In genomic region chr14:64503184-64503433, GRCh38 we compare ENCODE assay signal across 8 cellular contexts. TPM values are rescaled to one million over a fixed set of nuclear protein-coding genes. Genes with fewer than 3 reads are reported as not detected.
DNase-seq lines count a peak whose midpoint lies in the region; ATAC-seq and TF ChIP-seq lines count a peak whose summit lies in the region.

No MANE protein-coding gene starts in this region.

- H3K4me1 ChIP-seq in Caco-2 (peaks cover 25% of the 10 kb centered on the region), mononuclear cell (ENCODE audit: insufficient read depth, low read length) (peaks cover 62% of the 10 kb centered on the region)

- H3K27me3 Mint-ChIP-seq in Caco-2 (ENCODE audit: insufficient read depth, unreplicated experiment) = no peaks in the 10 kb centered on the region

- no peaks in the 10 kb centered on the region for H3K27me3 ChIP-seq in Caco-2 (replicated peaks; ENCODE audit: control insufficient read depth, insufficient read depth, low read length)
- no peaks in the 10 kb centered on the region for H3K27me3 ChIP-seq in mononuclear cell (ENCODE audit: insufficient read depth, low read length)

- CTCF ChIA-PET in Caco-2 (lab: Charles Lee) = interaction anchor here (0.6 kb wide), 1 partner anchor 467 kb away, joined by 4 read pairs; no protein-coding TSS in a partner anchor

- peak overlapping the region; percentile 97 for H3K4me3 ChIP-seq in Caco-2 (ENCODE audit: low read depth, low read length)
- peak overlapping the region; percentile 87 to 88 for H3K4me3 ChIP-seq in cardiac fibroblast (replicated peaks in 1 of 2; ENCODE audit: low read depth in 2 of 2, low read length in 2 of 2)
- peak overlapping the region; percentile 86 for H3K4me3 ChIP-seq in mononuclear cell (ENCODE audit: low read length)

- POLR2A ChIA-PET in Caco-2 (lab: Charles Lee) = interaction anchor here (0.6 to 1.0 kb wide), 3 partner anchors 40 to 115 kb away, joined by 4 to 10 read pairs (median 4); no protein-coding TSS in a partner anchor

- peak overlapping the region; percentile 78 for H3K4me3 Mint-ChIP-seq in Caco-2 (ENCODE audit: unreplicated experiment)

- TF ChIP-seq CTCF in Caco-2 (IDR thresholded peaks at IDR 0.05; ENCODE audit: insufficient read depth in 1 of 2, low read depth in 1 of 2, low read length in 1 of 2, severe bottlenecking in 1 of 2, unreplicated experiment in 1 of 2) (no peak), cardiac fibroblast (IDR thresholded peaks at IDR 0.05; ENCODE audit: low read depth, low read length) (no peak)

- H3K36me3 ChIP-seq in Caco-2 (ENCODE audit: control insufficient read depth, insufficient read depth, low read length) = no peaks in the 10 kb centered on the region

- ATAC-seq in HG03439 (IDR thresholded peaks at IDR 0.05; ENCODE audit: unreplicated experiment) (peak; percentile 4), GM18858 (IDR thresholded peaks at IDR 0.05; ENCODE audit: unreplicated experiment) (no peak)

- peak overlapping the region; percentile 81 for H3K27ac Mint-ChIP-seq in Caco-2 (ENCODE audit: unreplicated experiment)

- in situ Hi-C loops in G401 (cut with HindIII; ENCODE audit: low sequenced_read_pairs) (no loop called here), KBM-7 (cut with MboI; ENCODE audit: low pct_unique_long_range_greater_than_20kb, low sequenced_read_pairs) (no loop called here)

- H3K36me3 Mint-ChIP-seq in Caco-2 (ENCODE audit: insufficient read depth, unreplicated experiment) = peaks cover 43% of the 10 kb centered on the region

- peaks cover 12% of the 10 kb centered on the region for H3K4me1 Mint-ChIP-seq in Caco-2 (ENCODE audit: low read depth, unreplicated experiment)

- DNase-seq in Caco-2 (no peak), cardiac fibroblast (ENCODE audit: low read depth in 2 of 2) (peak in 1 of 2 donors; percentile 31), G401 (ENCODE audit: low spot score) (no peak), KBM-7 (no peak)
- no peak for DNase-seq in activated effector memory CD4-positive, alpha-beta T cell treated with Interleukin-2 at 50 U/mL for 16 hours

- no peaks in the 10 kb centered on the region for H3K9me3 Mint-ChIP-seq in Caco-2 (ENCODE audit: unreplicated experiment)

- no TSS peak for BruUV-seq in Caco-2 (replicated peaks; lab: Mats Ljungman, UMichigan)

- no peaks in the 10 kb centered on the region for H3K9me3 ChIP-seq in Caco-2
- no peaks in the 10 kb centered on the region for H3K9me3 ChIP-seq in mononuclear cell (ENCODE audit: low read depth, low read length)

- intact Hi-C loops in Caco-2 (cut with micrococcal nuclease; ENCODE audit: unreplicated experiment) = loop anchor here (1.0 to 10.0 kb wide), 4 partner anchors 38 to 392 kb away; partner anchors contain the start of genes AKAP5 and MTHFD1

RNA-seq across cellular contexts. Expression of gene ZBTB25, which starts 0.5 kb away (rescaled TPM):
- total RNA-seq in Caco-2 (2022) (8.8 and 10.0 TPM in 2 replicates), mononuclear cell (30.3 TPM)
- 1.2 and 3.1 TPM in 2 replicates for total RNA-seq in G401 (2014; rRNA removed; shearing (Covaris generic))

RNA-seq across cellular contexts. Expression of gene ZBTB1, which starts 1.5 kb away (rescaled TPM):
- 34.3 TPM in 2 replicates for total RNA-seq in Caco-2 (2022)
- total RNA-seq in mononuclear cell = 198 TPM
- total RNA-seq in G401 (2014; rRNA removed; shearing (Covaris generic)) = 31.6 and 38.0 TPM in 2 replicates

RNA-seq across cellular contexts. Expression of gene HSPA2, which starts 37.4 kb away (rescaled TPM):
- 8.3 and 8.7 TPM in 2 replicates for total RNA-seq in Caco-2 (2022)
- total RNA-seq in mononuclear cell = 2.7 TPM
- total RNA-seq in G401 (2014; rRNA removed; shearing (Covaris generic)) = not detected in 2 replicates

RNA-seq across cellular contexts. Expression of gene AKAP5, which starts 37.8 kb away (rescaled TPM):
- total RNA-seq in Caco-2 (2022) (15.0 and 15.9 TPM in 2 replicates), mononuclear cell (2.3 TPM)
- 1.5 and 2.1 TPM in 2 replicates for total RNA-seq in G401 (2014; rRNA removed; shearing (Covaris generic))

RNA-seq across cellular contexts. Expression of gene PPP1R36, which starts 46.7 kb away (rescaled TPM):
- total RNA-seq in Caco-2 (2022) = 2.3 and 2.9 TPM in 2 replicates
- 0.73 TPM for total RNA-seq in mononuclear cell
- 0.25 TPM in 1 of 2 replicates, not detected in the other for total RNA-seq in G401 (2014; rRNA removed; shearing (Covaris generic))
